Comparison of ENCODE assay signal across 14 cellular contexts in genomic region chr5:143714629-143715028, GRCh38.
A peak's percentile ranks its signal among the peaks of the same experiment; 100 is the strongest.
DNase-seq lines count a peak whose midpoint lies in the region; ATAC-seq lines count a peak whose summit lies in the region.
"Had no signal": no experiment of that assay in that cellular context is flagged by ENCODE, and none has a peak within 500 bp of the region (broad histone marks: within the 10 kb centered on the region; RNA-seq: fewer than 3 reads in every experiment).

No MANE protein-coding gene starts in this region.

- no peaks in the 10 kb centered on the region for H3K36me3 Mint-ChIP-seq in naive thymus-derived CD4-positive, alpha-beta T cell
- H3K36me3 Mint-ChIP-seq: naive B cell had no signal

- H3K9me3 ChIP-seq in naive thymus-derived CD4-positive, alpha-beta T cell (ENCODE audit: control insufficient read depth in 2 of 3, low read length in 3 of 3) = no peaks in the 10 kb centered on the region
- H3K9me3 ChIP-seq: stomach had no signal

- no peaks in the 10 kb centered on the region for H3K9me3 Mint-ChIP-seq in naive thymus-derived CD4-positive, alpha-beta T cell
- H3K9me3 Mint-ChIP-seq: activated T-cell treated with anti-CD3 and anti-CD28 coated beads, Interleukin-2, amount 50 U/mL, for 72 hours; naive B cell had no signal

- H3K36me3 ChIP-seq in naive thymus-derived CD4-positive, alpha-beta T cell (ENCODE audit: control insufficient read depth in 2 of 3, insufficient read depth in 3 of 3, low read length in 3 of 3) = no peaks in the 10 kb centered on the region
- H3K36me3 ChIP-seq: stomach had no signal

- intact Hi-C loops in naive thymus-derived CD4-positive, alpha-beta T cell (cut with micrococcal nuclease) = no loop called here

- H3K27ac Mint-ChIP-seq in naive thymus-derived CD4-positive, alpha-beta T cell = no peak overlapping the region
- H3K27ac Mint-ChIP-seq: activated T-cell treated with anti-CD3 and anti-CD28 coated beads, Interleukin-2, amount 50 U/mL, for 72 hours had no signal

- H3K4me3 ChIP-seq in naive thymus-derived CD4-positive, alpha-beta T cell (ENCODE audit: low read length) = no peak overlapping the region
- H3K4me3 ChIP-seq: hepatocyte, stomach had no signal

- H3K4me3 Mint-ChIP-seq in naive thymus-derived CD4-positive, alpha-beta T cell = no peak overlapping the region
- H3K4me3 Mint-ChIP-seq: activated T-cell treated with anti-CD3 and anti-CD28 coated beads, Interleukin-2, amount 50 U/mL, for 72 hours; naive B cell had no signal

- ATAC-seq in GM18868 (IDR thresholded peaks at IDR 0.05; ENCODE audit: unreplicated experiment) (peak; percentile 88), HG02588 (IDR thresholded peaks at IDR 0.05; ENCODE audit: unreplicated experiment) (peak; percentile 74)
- peak; percentile 14 for ATAC-seq in naive thymus-derived CD4-positive, alpha-beta T cell
- ATAC-seq: activated T-cell treated with anti-CD3 and anti-CD28 coated beads, Interleukin-2, amount 50 U/mL, for 72 hours had no signal

- H3K4me1 ChIP-seq in naive thymus-derived CD4-positive, alpha-beta T cell (ENCODE audit: control insufficient read depth in 2 of 2, insufficient read depth in 2 of 2, low read length in 2 of 2) = no peaks in the 10 kb centered on the region

- DNase-seq in NOMO-1 (lab: John Stamatoyannopoulos, UW; ENCODE audit: unreplicated experiment in 2 of 2) (peak; percentile 47 to 83), 8988T (no peak), iPS-NIHi7 (ENCODE audit: extremely low spot score) (no peak)
- DNase-seq in naive thymus-derived CD4-positive, alpha-beta T cell = no peak
- no peak for DNase-seq in stimulated activated naive CD4-positive, alpha-beta T cell (lab: John Stamatoyannopoulos, UW)
- DNase-seq: activated T-cell treated with anti-CD3 and anti-CD28 coated beads, Interleukin-2, amount 50 U/mL, for 72 hours; naive B cell; NCI-H2227 treated with DMSO at 0.1 percent for 48 hours; stimulated activated CD4-positive, alpha-beta T cell treated with anti-CD3 and anti-CD28 coated beads, Interleukin-15, amount 100 ng/mL, for 24 hours; stomach; T-helper 9 cell had no signal

- H3K27me3 ChIP-seq in naive thymus-derived CD4-positive, alpha-beta T cell (ENCODE audit: control insufficient read depth in 2 of 2, insufficient read depth in 2 of 2, low read length in 2 of 2) = no peaks in the 10 kb centered on the region
- H3K27me3 ChIP-seq: hepatocyte, stomach had no signal

- H3K27me3 Mint-ChIP-seq in naive thymus-derived CD4-positive, alpha-beta T cell = no peaks in the 10 kb centered on the region
- H3K27me3 Mint-ChIP-seq: naive B cell had no signal

- CTCF ChIA-PET in naive thymus-derived CD4-positive, alpha-beta T cell (lab: Charles Lee) = no interaction called here

- POLR2A ChIA-PET in naive thymus-derived CD4-positive, alpha-beta T cell (lab: Charles Lee) = no interaction called here

- no peak overlapping the region for H3K27ac ChIP-seq in naive thymus-derived CD4-positive, alpha-beta T cell (ENCODE audit: low read depth, low read length)
- H3K27ac ChIP-seq: hepatocyte, stomach had no signal

- no peaks in the 10 kb centered on the region for H3K4me1 Mint-ChIP-seq in naive thymus-derived CD4-positive, alpha-beta T cell

Comparison
In these comparisons a context has a peak if more than half of its experiments do, and no peak if none do; other contexts are left out.
1. ATAC-seq: peak in every context shown above with its lines; median percentile 88 in GM18868; 74 in HG02588; 14 in naive thymus-derived CD4-positive, alpha-beta T cell.
2. DNase-seq: peak in NOMO-1 (2 of 2); none in naive thymus-derived CD4-positive, alpha-beta T cell (0 of 9), 8988T (single experiment), iPS-NIHi7 (single experiment) and stimulated activated naive CD4-positive, alpha-beta T cell (0 of 6).